Comparison of ENCODE assay signal across 8 cellular contexts in the genomic region with DNA sequence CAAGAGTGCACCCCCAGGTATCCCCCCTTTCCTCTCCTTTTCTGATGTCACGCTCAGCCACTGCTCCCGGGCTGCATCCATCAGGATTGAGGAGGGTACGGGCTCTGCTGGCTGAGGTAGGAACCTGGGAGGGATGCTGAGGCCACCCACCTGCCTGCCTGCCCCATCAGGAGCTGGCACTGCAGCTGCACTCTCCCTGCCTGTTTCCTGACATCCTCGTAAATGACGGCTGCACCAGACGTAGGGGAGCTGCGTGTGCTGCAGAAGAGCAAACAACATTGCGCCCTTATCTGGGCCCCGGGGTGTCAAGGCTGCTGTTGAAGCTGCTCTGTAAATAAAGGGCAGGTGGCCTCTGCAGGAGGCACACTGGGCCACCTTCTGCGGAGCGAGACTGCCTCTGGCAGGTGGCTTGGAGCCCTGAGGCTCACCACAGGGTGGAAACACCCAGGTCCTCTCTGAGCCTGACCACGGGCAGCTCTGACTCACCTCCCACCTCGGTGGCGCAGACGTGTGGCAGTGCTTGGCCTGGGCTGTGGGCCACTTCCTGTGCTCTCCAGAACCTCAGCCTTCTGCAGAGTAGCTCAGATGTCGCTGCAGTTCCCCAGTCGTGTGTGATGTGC. TPM values are rescaled to one million over a fixed set of nuclear protein-coding genes. Genes with fewer than 3 reads are reported as not detected.
DNase-seq lines count a peak whose midpoint lies in the region; FAIRE-seq and TF ChIP-seq lines count a peak whose summit lies in the region.

No MANE protein-coding gene starts in this region.

- no peaks in the 10 kb centered on the region for H3K27me3 Mint-ChIP-seq in astrocyte (ENCODE audit: low read depth, unreplicated experiment)

- peak overlapping the region; percentile 18; the same call in 1 of the 2 replicates for H3K4me2 ChIP-seq in KMS-11
- H3K4me2 ChIP-seq in astrocyte (ENCODE audit: low read length) = no peak overlapping the region

- no peak overlapping the region for H3K9ac ChIP-seq in KMS-11
- no peak overlapping the region for H3K9ac ChIP-seq in astrocyte (ENCODE audit: low read length)

- H3K4me3 ChIP-seq in KMS-11 (IDR thresholded peaks at IDR 0.05; ENCODE audit: insufficient read depth, low read depth, low read length) (no peak overlapping the region), astrocyte (ENCODE audit: insufficient read depth, low read depth, low read length) (no peak overlapping the region), prostate gland (no peak overlapping the region)

- H3K9me3 ChIP-seq in astrocyte (ENCODE audit: insufficient read depth, low read depth, low read length) (no peaks in the 10 kb centered on the region), prostate gland (no peaks in the 10 kb centered on the region)

- no peak for FAIRE-seq in astrocyte (lab: Jason Lieb, UNC)

- no peak for TF ChIP-seq POLR2A in prostate gland (IDR thresholded peaks at IDR 0.05)

- H3K4me1 ChIP-seq in KMS-11 (ENCODE audit: low read depth, poor library complexity, severe bottlenecking) (peaks cover 53% of the 10 kb centered on the region), astrocyte (ENCODE audit: insufficient read depth, low read length) (peaks cover 23% of the 10 kb centered on the region), prostate gland (replicated peaks) (peaks cover 2% of the 10 kb centered on the region)

- H3K4me1 Mint-ChIP-seq in astrocyte (ENCODE audit: low read depth, unreplicated experiment) = peaks cover 31% of the 10 kb centered on the region

- H4K20me1 ChIP-seq in KMS-11 (ENCODE audit: insufficient read depth) = no peaks in the 10 kb centered on the region; the same call in 1 of the 2 replicates
- peaks cover 68% of the 10 kb centered on the region for H4K20me1 ChIP-seq in astrocyte (ENCODE audit: insufficient read depth, low read length)

- peak overlapping the region; percentile 12 for H3K27ac Mint-ChIP-seq in astrocyte (ENCODE audit: unreplicated experiment)

- H3K27me3 ChIP-seq in KMS-11 (ENCODE audit: insufficient read depth, low read depth) = no peaks in the 10 kb centered on the region
- no peaks in the 10 kb centered on the region for H3K27me3 ChIP-seq in astrocyte (ENCODE audit: insufficient read depth, low read length)
- no peaks in the 10 kb centered on the region for H3K27me3 ChIP-seq in prostate gland (replicated peaks; ENCODE audit: insufficient read depth)

- no peak for TF ChIP-seq CTCF in KMS-11 (conservative IDR thresholded peaks at IDR 0.05; ENCODE audit: low read depth, low read length)
- TF ChIP-seq CTCF in astrocyte (IDR thresholded peaks at IDR 0.05; ENCODE audit: insufficient read depth, low read depth, low read length) = no peak
- no peak for TF ChIP-seq CTCF in prostate gland (IDR thresholded peaks at IDR 0.05)

- no peak overlapping the region for H3K4me3 Mint-ChIP-seq in astrocyte (ENCODE audit: unreplicated experiment)

- peaks cover 24% of the 10 kb centered on the region for H3K36me3 Mint-ChIP-seq in astrocyte (ENCODE audit: low read depth, unreplicated experiment)

- H2AFZ ChIP-seq in KMS-11 (ENCODE audit: low read depth) (no peak overlapping the region), astrocyte (ENCODE audit: low read depth, low read length) (no peak overlapping the region)

- H3K79me2 ChIP-seq in KMS-11 (ENCODE audit: insufficient read depth, low read depth) (no peaks in the 10 kb centered on the region), astrocyte (ENCODE audit: insufficient read depth, low read length) (peaks cover 21% of the 10 kb centered on the region)

- H3K27ac ChIP-seq in KMS-11 (peak overlapping the region; percentile 21; the same call in 1 of the 2 replicates), astrocyte (ENCODE audit: low read depth, low read length) (no peak overlapping the region), prostate gland (no peak overlapping the region)

- intact Hi-C loops in prostate gland (cut with DNase I) = loop anchor here (10.0 kb wide), 2 partner anchors 119 to 319 kb away; a partner anchor contains a TSS

- DNase-seq in DMS153 (lab: John Stamatoyannopoulos, UW) (peak; percentile 99), T-helper 22 cell (ENCODE audit: low read depth) (peak; percentile 82), astrocyte (ENCODE audit: low read depth) (peak; percentile 44), cerebellum (ENCODE audit: low spot score) (no peak), hepatic stellate cell (ENCODE audit: low spot score) (no peak), prostate gland (ENCODE audit: low spot score) (no peak)
- peak in 2 of 3 experiments; percentile 22 to 34 for DNase-seq in stimulated activated CD4-positive, alpha-beta T cell treated with anti-CD3 and anti-CD28 coated beads, TNF-alpha, amount 100 ng/mL, for 4 hours (ENCODE audit: low read depth in 3 of 3)

- 64% methylated on average over 17 of the region's 17 CpGs for WGBS in prostate gland

- H3K36me3 ChIP-seq in KMS-11 (ENCODE audit: insufficient read depth) (peaks cover 6% of the 10 kb centered on the region; the same call in 1 of the 2 replicates), astrocyte (ENCODE audit: insufficient read depth, low read length) (peaks cover 15% of the 10 kb centered on the region), prostate gland (no peaks in the 10 kb centered on the region)

- H3K9me3 Mint-ChIP-seq in astrocyte (ENCODE audit: unreplicated experiment) = no peaks in the 10 kb centered on the region

RNA-seq across cellular contexts. Expression of a gene that starts 30.9 kb away (rescaled TPM):
- total RNA-seq in astrocyte = 31.6 and 31.9 TPM in 2 replicates
- 48.2 TPM for total RNA-seq in cerebellum
- total RNA-seq in prostate gland = 10 to 100 TPM; 51.6 to 74.7 TPM

RNA-seq across cellular contexts. Expression of a gene that starts 31.0 kb away (rescaled TPM):
- 17.5 and 18.5 TPM in 2 replicates for total RNA-seq in astrocyte
- total RNA-seq in cerebellum = 12.5 TPM
- total RNA-seq in prostate gland = 10 to 100 TPM; 29.8 to 38.3 TPM

RNA-seq across cellular contexts. Expression of a gene that starts 49.4 kb away (rescaled TPM):
- total RNA-seq in astrocyte (not detected in 2 replicates), cerebellum (not detected), prostate gland (1 to 10 TPM in 1 of 2 donors, not detected in 1; 3.0 TPM)

Comparison
In these comparisons a context has a peak if more than half of its experiments do, and no peak if none do; other contexts are left out.
1. DNase-seq: peak in DMS153 (single experiment), T-helper 22 cell (single experiment), astrocyte (single experiment) and stimulated activated CD4-positive, alpha-beta T cell treated with anti-CD3 and anti-CD28 coated beads, TNF-alpha, amount 100 ng/mL, for 4 hours (2 of 3); none in cerebellum (single experiment), hepatic stellate cell (single experiment) and prostate gland (single experiment).